5 cellular contexts compared by ENCODE assay signal in genomic region chr20:11786108-11786507, GRCh38.
"Had no signal": no experiment of that assay in that cellular context is flagged by ENCODE, and none has a peak within 500 bp of the region (broad histone marks: within the 10 kb centered on the region; RNA-seq: fewer than 3 reads in every experiment).

No MANE protein-coding gene starts in this region.

- H3K9ac ChIP-seq: GM23248 had no signal

- DNase-seq: GM23248, GOT3, H9, HCEC 1CT had no signal

- H3K27ac ChIP-seq: GM23248 had no signal

- H3K36me3 Mint-ChIP-seq: IgD-negative memory B cell had no signal

- H3K4me1 Mint-ChIP-seq: IgD-negative memory B cell had no signal

- H3K4me3 ChIP-seq: GM23248 had no signal

- H3K9me3 Mint-ChIP-seq: H9 had no signal

- H3K4me3 Mint-ChIP-seq: H9, IgD-negative memory B cell had no signal

- H2AFZ ChIP-seq: GM23248 had no signal

- H3K27me3 Mint-ChIP-seq: IgD-negative memory B cell had no signal

- H3K27ac Mint-ChIP-seq: IgD-negative memory B cell had no signal
